In genomic region chrX:16114640-16115039, GRCh38 we compare ENCODE assay signal across 20 cellular contexts. TPM values are rescaled to one million over a fixed set of nuclear protein-coding genes. Genes with fewer than 3 reads are reported as not detected.
DNase-seq lines count a peak whose midpoint lies in the region; FAIRE-seq and TF ChIP-seq lines count a peak whose summit lies in the region.
"Had no signal": no experiment of that assay in that cellular context is flagged by ENCODE, and none has a peak within 500 bp of the region (broad histone marks: within the 10 kb centered on the region; RNA-seq: fewer than 3 reads in every experiment).

No MANE protein-coding gene starts in this region.

- H3K36me3 Mint-ChIP-seq in glutamatergic neuron (ENCODE audit: unreplicated experiment), result no peaks in the 10 kb centered on the region

- H3K9me3 ChIP-seq in SJCRH30 (replicated peaks) (no peaks in the 10 kb centered on the region), kidney (ENCODE audit: control insufficient read depth in 1 of 2, low read length in 2 of 2) (no peaks in the 10 kb centered on the region)
- H3K9me3 ChIP-seq: BE2C, gastroesophageal sphincter had no signal

- intact Hi-C loops in kidney (cut with DNase I), result no loop called here

- H3K4me3 ChIP-seq in AG04449 (ENCODE audit: low read depth, low read length), result no peak overlapping the region
- H3K4me3 ChIP-seq in SJCRH30, result no peak overlapping the region
- no peak overlapping the region for H3K4me3 ChIP-seq in fibroblast of pulmonary artery (replicated peaks; ENCODE audit: low read depth, low read length)
- no peak overlapping the region for H3K4me3 ChIP-seq in kidney (ENCODE audit: low read length in 2 of 2)
- H3K4me3 ChIP-seq: gastroesophageal sphincter had no signal

- no peaks in the 10 kb centered on the region for H3K4me1 Mint-ChIP-seq in glutamatergic neuron (ENCODE audit: low read depth, unreplicated experiment)

- no peaks in the 10 kb centered on the region for H3K4me1 ChIP-seq in SJCRH30
- no peaks in the 10 kb centered on the region for H3K4me1 ChIP-seq in kidney (ENCODE audit: control insufficient read depth in 1 of 2, insufficient read depth in 1 of 2, low read depth in 1 of 2, low read length in 2 of 2)
- H3K4me1 ChIP-seq: BE2C, gastroesophageal sphincter had no signal

- TF ChIP-seq POLR2A in GM12891 (IDR thresholded peaks at IDR 0.05; ENCODE audit: low read depth, low read length), result no peak

- DNase-seq in AG04449 (ENCODE audit: low read depth, low spot score), result peak; percentile 96
- DNase-seq in GM12891 (ENCODE audit: insufficient read length, low spot score), result no peak
- DNase-seq in SJCRH30, result peak; percentile 11 to 30
- DNase-seq in fibroblast of pulmonary artery (ENCODE audit: low read depth), result peak; percentile 28
- no peak for DNase-seq in NCI-H1092 treated with DMSO at 0.1 percent for 48 hours (lab: John Stamatoyannopoulos, UW)
- no peak for DNase-seq in GM10266 (ENCODE audit: extremely low spot score)
- no peak for DNase-seq in glutamatergic neuron
- DNase-seq in kidney, result no peak
- DNase-seq: activated CD8-positive, alpha-beta T cell treated with anti-CD3 and anti-CD28 coated beads, Interleukin-2, amount 10 ng/mL, durations not matched to agents 7 days and 5 days; activated naive CD4-positive, alpha-beta T cell treated with anti-CD3 and anti-CD28 coated beads, Interleukin-2, amount 50 U/mL, for 16 hours; BE2C; cortex of kidney; H7; left cardiac atrium; NCI-H2081 treated with DMSO at 0.1 percent for 48 hours; stimulated activated CD4-positive, alpha-beta T cell treated with anti-CD3 and anti-CD28 coated beads, Interleukin-12 subunit alpha, Interleukin-12 subunit beta, amount 100 ng/mL, for 4 hours; T-helper 1 cell had no signal

- TF ChIP-seq CTCF in AG04449 (IDR thresholded peaks at IDR 0.05; ENCODE audit: insufficient read depth, low read length, missing control alignments), result no peak
- no peak for TF ChIP-seq CTCF in fibroblast of pulmonary artery (IDR thresholded peaks at IDR 0.05; ENCODE audit: low read length, missing control alignments)
- TF ChIP-seq CTCF in GM10266 (IDR thresholded peaks at IDR 0.05; ENCODE audit: control insufficient read depth, insufficient read depth, low read depth, missing control alignments), result no peak
- no peak for TF ChIP-seq CTCF in glutamatergic neuron (IDR thresholded peaks at IDR 0.05; ENCODE audit: partially characterized antibody, unreplicated experiment)
- no peak for TF ChIP-seq CTCF in kidney (IDR thresholded peaks at IDR 0.05; ENCODE audit: borderline replicate concordance, extremely low read depth, insufficient read depth)

- CTCF ChIA-PET in AG04449 (lab: Yijun Ruan, JAX), result interaction anchor here (1.5 kb wide), 1 partner anchor 322 kb away, joined by 4 read pairs; no protein-coding TSS in a partner anchor

- no peak overlapping the region for H3K4me3 Mint-ChIP-seq in glutamatergic neuron (ENCODE audit: unreplicated experiment)
- H3K4me3 Mint-ChIP-seq: activated CD8-positive, alpha-beta T cell treated with anti-CD3 and anti-CD28 coated beads, Interleukin-2, amount 10 ng/mL, durations not matched to agents 7 days and 5 days; neural crest cell had no signal

- no peak overlapping the region for H3K9ac ChIP-seq in kidney (ENCODE audit: low read length in 2 of 2)

- H3K9me3 Mint-ChIP-seq in glutamatergic neuron (ENCODE audit: unreplicated experiment), result no peaks in the 10 kb centered on the region

- no peak overlapping the region for H3K27ac Mint-ChIP-seq in glutamatergic neuron (ENCODE audit: unreplicated experiment)
- H3K27ac Mint-ChIP-seq: activated CD8-positive, alpha-beta T cell treated with anti-CD3 and anti-CD28 coated beads, Interleukin-2, amount 10 ng/mL, durations not matched to agents 7 days and 5 days had no signal

- H3K36me3 ChIP-seq in SJCRH30 (no peaks in the 10 kb centered on the region), kidney (ENCODE audit: control insufficient read depth in 1 of 2, insufficient read depth in 2 of 2, low read length in 2 of 2) (no peaks in the 10 kb centered on the region)
- H3K36me3 ChIP-seq: BE2C, gastroesophageal sphincter had no signal

- POLR2A ChIA-PET in AG04449 (lab: Yijun Ruan, JAX), result no interaction called here

- H3K27me3 Mint-ChIP-seq in glutamatergic neuron (ENCODE audit: unreplicated experiment), result no peaks in the 10 kb centered on the region

- no peaks in the 10 kb centered on the region for H3K27me3 ChIP-seq in SJCRH30
- H3K27me3 ChIP-seq: BE2C, gastroesophageal sphincter had no signal

- FAIRE-seq in GM12891 (lab: Jason Lieb, UNC), result peak; percentile 31
- no peak for FAIRE-seq in kidney (lab: Jason Lieb, UNC)
- FAIRE-seq: urothelium cell line had no signal

- H3K27ac ChIP-seq in SJCRH30 (no peak overlapping the region), kidney (ENCODE audit: low read depth in 2 of 2, low read length in 2 of 2) (no peak overlapping the region)

TF ChIP-seq in GM12891, 5 proteins besides CTCF, POLR2A, EP300 and RAD21:
- TF ChIP-seq SPI1 (IDR thresholded peaks at IDR 0.05; ENCODE audit: low read depth, low read length) (no peak), POLR2AphosphoS5 (IDR thresholded peaks at IDR 0.05; ENCODE audit: low read depth, low read length) (no peak), TAF1 (IDR thresholded peaks at IDR 0.05; ENCODE audit: low read depth, low read length) (no peak), PAX5 (IDR thresholded peaks at IDR 0.05; ENCODE audit: insufficient read depth, low read length, severe bottlenecking) (no peak), POU2F2 (IDR thresholded peaks at IDR 0.05; ENCODE audit: low read depth, low read length) (no peak)

RNA-seq across cellular contexts. Expression of gene GRPR, which starts 8.7 kb away (rescaled TPM):
- not detected for polyA plus RNA-seq in GM12891 (2012; ENCODE audit: low read depth, missing spikeins)
- 0.16 and 0.25 TPM in 2 replicates for total RNA-seq in SJCRH30 (2014; rRNA removed; shearing (Covaris generic))
- total RNA-seq in glutamatergic neuron (ENCODE audit: unreplicated experiment) (0.56 TPM), kidney (0.25 TPM)
- not detected for polyA plus RNA-seq in kidney (ENCODE audit: insufficient read depth, low read depth, low replicate concordance)
- total RNA-seq: activated CD8-positive, alpha-beta T cell treated with anti-CD3 and anti-CD28 coated beads, Interleukin-2, amount 10 ng/mL, durations not matched to agents 7 days and 5 days had no signal

RNA-seq across cellular contexts. Expression of gene MAGEB17, which starts 52.6 kb away (rescaled TPM):
- polyA plus RNA-seq in GM12891 (2012; ENCODE audit: low read depth, missing spikeins), result not detected
- total RNA-seq in SJCRH30 (2014; rRNA removed; shearing (Covaris generic)), result 0.06 and 0.20 TPM in 2 replicates
- total RNA-seq in glutamatergic neuron (ENCODE audit: unreplicated experiment), result not detected
- not detected for total RNA-seq in kidney
- not detected for polyA plus RNA-seq in kidney (ENCODE audit: insufficient read depth, low read depth, low replicate concordance)
- total RNA-seq: activated CD8-positive, alpha-beta T cell treated with anti-CD3 and anti-CD28 coated beads, Interleukin-2, amount 10 ng/mL, durations not matched to agents 7 days and 5 days; neural crest cell had no signal

Comparison
In these comparisons a context has a peak if more than half of its experiments do, and no peak if none do; other contexts are left out.
1. DNase-seq: peak in AG04449 (single experiment), SJCRH30 (2 of 2) and fibroblast of pulmonary artery (single experiment); none in GM12891 (single experiment), NCI-H1092 treated with DMSO at 0.1 percent for 48 hours (single experiment), GM10266 (single experiment), glutamatergic neuron (single experiment) and kidney (single experiment).